1 cellular context compared by ENCODE assay signal in genomic region chr18:79526468-79527460, GRCh38.
TF ChIP-seq lines count a peak whose summit lies in the region.

No MANE protein-coding gene starts in this region.

TF ChIP-seq in K562, 482 proteins besides CTCF, POLR2A, EP300 and RAD21 (continued from another document):
- TF ChIP-seq MGA (IDR thresholded peaks at IDR 0.05) (0 out of 2 replicates have a peak, but pooled peaks have one; percentile 14), L3MBTL2 (IDR thresholded peaks at IDR 0.05) (0 out of 2 replicates have a peak, but pooled peaks have one; percentile 16), ZBTB1 (CRISPR knock-in tag; IDR thresholded peaks at IDR 0.05; ENCODE audit: borderline replicate concordance, low read depth) (no peak), MYBL2 (IDR thresholded peaks at IDR 0.05; ENCODE audit: low read depth) (no peak), MYBL2 (CRISPR knock-in tag; IDR thresholded peaks at IDR 0.05; ENCODE audit: borderline replicate concordance) (no peak)
